Comparison of ENCODE assay signal across 8 cellular contexts in genomic region chr20:20712474-20713243, GRCh38. TPM values are rescaled to one million over a fixed set of nuclear protein-coding genes. Genes with fewer than 3 reads are reported as not detected.
A peak's percentile ranks its signal among the peaks of the same experiment; 100 is the strongest.
DNase-seq lines count a peak whose midpoint lies in the region; ATAC-seq, FAIRE-seq and TF ChIP-seq lines count a peak whose summit lies in the region.

Gene RALGAPA2 (minus strand): TSS chr20:20712644. CDS start chr20:20712480, 164 bp downstream.

- no peaks in the 10 kb centered on the region for H3K36me3 ChIP-seq in pancreas
- no peaks in the 10 kb centered on the region for H3K36me3 ChIP-seq in tibial artery

- H3K4me3 Mint-ChIP-seq in activated naive CD8-positive, alpha-beta T cell treated with anti-CD3 and anti-CD28 coated beads, Interleukin-2, amount 50 U/mL, for 24 hours = peak within 1 kb of the TSS; percentile 85

- H3K9me3 ChIP-seq in pancreas (no peaks in the 10 kb centered on the region), tibial artery (no peaks in the 10 kb centered on the region)

- intact Hi-C loops in Right ventricle myocardium superior (cut with DNase I) = loop anchor here (10.0 kb wide), 1 partner anchor 72 kb away; no protein-coding TSS in a partner anchor
- intact Hi-C loops in pancreas (cut with DNase I) = no loop called here
- intact Hi-C loops in tibial artery (cut with DNase I; ENCODE audit: low total_unique reads) = loop anchor here (5.0 to 10.0 kb wide), 2 partner anchors 412 to 590 kb away; partner anchors contain the start of genes KIZ and XRN2

- TF ChIP-seq CTCF in GM12865 (IDR thresholded peaks at IDR 0.05; ENCODE audit: insufficient read depth, low read depth, low read length, missing control alignments) (no peak), pancreas (IDR thresholded peaks at IDR 0.05) (no peak), tibial artery (IDR thresholded peaks at IDR 0.05) (no peak)

- no peaks in the 10 kb centered on the region for H3K27me3 Mint-ChIP-seq in activated naive CD8-positive, alpha-beta T cell treated with anti-CD3 and anti-CD28 coated beads, Interleukin-2, amount 50 U/mL, for 24 hours

- H3K9me3 Mint-ChIP-seq in activated naive CD8-positive, alpha-beta T cell treated with anti-CD3 and anti-CD28 coated beads, Interleukin-2, amount 50 U/mL, for 24 hours = no peaks in the 10 kb centered on the region

- 0% methylated on average over 54 to 87 of the region's 87 CpGs for WGBS in pancreas, 2 donors

- peaks cover 31% of the 10 kb centered on the region for H3K4me1 Mint-ChIP-seq in activated naive CD8-positive, alpha-beta T cell treated with anti-CD3 and anti-CD28 coated beads, Interleukin-2, amount 50 U/mL, for 24 hours

- H3K27ac Mint-ChIP-seq in activated naive CD8-positive, alpha-beta T cell treated with anti-CD3 and anti-CD28 coated beads, Interleukin-2, amount 50 U/mL, for 24 hours = peak within 1 kb of the TSS; percentile 93

- ATAC-seq in HG02763 (IDR thresholded peaks at IDR 0.05; ENCODE audit: unreplicated experiment) = peak; percentile 94
- peak; percentile 97 for ATAC-seq in activated naive CD8-positive, alpha-beta T cell treated with anti-CD3 and anti-CD28 coated beads, Interleukin-2, amount 50 U/mL, for 24 hours
- peak; percentile 99 for ATAC-seq in Right ventricle myocardium superior (ENCODE audit: poor library complexity)
- peak; percentile 91 to 96 (median 92) for ATAC-seq in pancreas

- peak within 1 kb of the TSS; percentile 72 to 91 (median 86) for H3K27ac ChIP-seq in pancreas
- peak within 1 kb of the TSS; percentile 75 to 84 for H3K27ac ChIP-seq in tibial artery

- peak; percentile 17 for FAIRE-seq in pancreas (lab: Jason Lieb, UNC)

- H3K4me3 ChIP-seq in GM12865 (ENCODE audit: low read depth, low read length) (peak within 1 kb of the TSS; percentile 93), pancreas (peak within 1 kb of the TSS; percentile 68 to 89 (median 80)), tibial artery (peak within 1 kb of the TSS; percentile 74 to 93)

- H3K4me1 ChIP-seq in pancreas = peaks cover 12 to 21% (median 18%) of the 10 kb centered on the region in 3 donors
- H3K4me1 ChIP-seq in tibial artery = peaks cover 0 to 19% (median 11%) of the 10 kb centered on the region in 4 donors

- peak; percentile 98 for DNase-seq in GM12865 (ENCODE audit: low read depth)
- DNase-seq in NCI-H1417 treated with DMSO at 0.1 percent for 48 hours (lab: John Stamatoyannopoulos, UW) = peak; percentile 91
- peak; percentile 100 for DNase-seq in SW480 (ENCODE audit: low spot score)
- DNase-seq in activated naive CD8-positive, alpha-beta T cell treated with anti-CD3 and anti-CD28 coated beads, Interleukin-2, amount 50 U/mL, for 24 hours = peak; percentile 95
- peak; percentile 98 for DNase-seq in Right ventricle myocardium superior
- peak; percentile 97 to 98 (median 98) for DNase-seq in pancreas
- peak; percentile 99 for DNase-seq in tibial artery

- H3K27me3 ChIP-seq in pancreas = no peaks in the 10 kb centered on the region
- H3K27me3 ChIP-seq in tibial artery = no peaks in the 10 kb centered on the region

- H3K36me3 Mint-ChIP-seq in activated naive CD8-positive, alpha-beta T cell treated with anti-CD3 and anti-CD28 coated beads, Interleukin-2, amount 50 U/mL, for 24 hours (ENCODE audit: low read depth) = peaks cover 8% of the 10 kb centered on the region

RNA-seq across cellular contexts. Expression of gene RALGAPA2, which starts in this region (rescaled TPM):
- total RNA-seq in Right ventricle myocardium superior (15.5 TPM), pancreas (10 to 100 TPM; 21.3 to 41.7 (median 26.3) TPM)
- 10 to 100 TPM in 1 of 2 donors, 1 to 10 TPM in 1; 9.6 to 10.2 TPM for polyA plus RNA-seq in pancreas

Comparison
In these comparisons a context has a peak if more than half of its experiments do, and no peak if none do; other contexts are left out.
1. Peak in every context shown above with its lines: DNase-seq, ATAC-seq, H3K4me3 ChIP-seq and H3K27ac ChIP-seq.
2. intact Hi-C loops: an anchor here in Right ventricle myocardium superior (10.0 kb wide) and tibial artery (5.0 to 10.0 kb wide); none called in pancreas.